ENCODE assay signal across 17 cellular contexts in the genomic region with DNA sequence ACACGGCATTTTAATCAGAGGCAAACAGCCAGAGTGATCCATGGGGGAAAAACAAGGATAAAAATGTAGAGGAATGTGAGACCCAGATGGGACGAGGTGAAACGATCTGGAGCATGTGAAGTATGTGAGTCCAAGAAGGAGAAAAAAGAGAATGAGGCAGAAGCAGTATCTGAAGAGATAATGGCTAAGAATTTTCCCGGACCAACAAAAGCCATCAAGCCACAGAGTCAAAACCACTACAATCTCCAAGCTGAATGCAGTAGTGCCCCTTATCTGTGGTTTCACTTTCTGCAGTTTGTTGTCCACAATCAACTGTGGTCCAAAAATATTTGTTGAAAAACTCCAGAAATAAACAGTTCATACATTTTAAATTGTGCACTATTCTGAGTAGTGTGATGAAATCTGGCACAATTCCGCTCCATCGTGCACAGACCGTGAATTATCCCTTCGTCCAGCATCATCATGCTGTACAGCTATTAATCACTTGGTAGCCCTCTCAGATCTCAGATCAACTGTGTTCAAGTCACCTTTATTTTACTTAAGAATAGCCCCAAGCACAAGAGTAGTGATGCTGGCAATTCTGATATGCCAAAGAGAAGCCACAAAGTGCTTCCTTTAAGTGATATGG. TPM values are rescaled to one million over a fixed set of nuclear protein-coding genes. Genes with fewer than 3 reads are reported as not detected.
A peak's percentile ranks its signal among the peaks of the same experiment; 100 is the strongest.
DNase-seq lines count a peak whose midpoint lies in the region; ATAC-seq and TF ChIP-seq lines count a peak whose summit lies in the region.
"Had no signal": no experiment of that assay in that cellular context is flagged by ENCODE, and none has a peak within 500 bp of the region (broad histone marks: within the 10 kb centered on the region; RNA-seq: fewer than 3 reads in every experiment).

No MANE protein-coding gene starts in this region.

- POLR2A ChIA-PET in HEK293 (lab: Yijun Ruan, JAX), result no interaction called here

- DNase-seq in A172 (ENCODE audit: low spot score) (peak; percentile 28), endothelial cell (ENCODE audit: low spot score) (no peak), mesothelial cell of epicardium (ENCODE audit: low spot score in 2 of 2, unreplicated experiment in 2 of 2) (no peak), nephron progenitor cell (no peak), inferior parietal cortex (ENCODE audit: extremely low spot score) (no peak)
- DNase-seq: activated CD4-positive, alpha-beta T cell treated with anti-CD3 and anti-CD28 coated beads, Interleukin-2, amount 50 U/mL, for 48 hours; activated naive CD4-positive, alpha-beta T cell; hippocampal formation; MV-4-11; naive thymus-derived CD4-positive, alpha-beta T cell; NCI-H524 treated with DMSO at 0.1 percent for 48 hours; stimulated activated CD4-positive, alpha-beta T cell treated with anti-CD3 and anti-CD28 coated beads, Interleukin-15, amount 100 ng/mL, for 24 hours had no signal

- H3K4me1 ChIP-seq in HEK293 (ENCODE audit: control insufficient read depth, insufficient read depth, low read length), result peaks cover 24% of the 10 kb centered on the region

- peak overlapping the region; percentile 15 for H3K27ac Mint-ChIP-seq in endothelial cell (ENCODE audit: unreplicated experiment)
- peak overlapping the region; percentile 76 for H3K27ac Mint-ChIP-seq in mesothelial cell of epicardium
- H3K27ac Mint-ChIP-seq in nephron progenitor cell, result no peak overlapping the region
- H3K27ac Mint-ChIP-seq: dendritic cell treated with granulocyte-macrophage colony-stimulating factor and Interleukin-4, amounts not matched to agents 40 ng/mL and 50 ng/mL, for 4 days; naive thymus-derived CD4-positive, alpha-beta T cell had no signal

- no peak for ATAC-seq in HG02759 (IDR thresholded peaks at IDR 0.05; ENCODE audit: unreplicated experiment)
- no peak for ATAC-seq in HG03196 (IDR thresholded peaks at IDR 0.05; ENCODE audit: unreplicated experiment)
- ATAC-seq: naive thymus-derived CD4-positive, alpha-beta T cell had no signal

- H3K9me3 ChIP-seq in HEK293 (ENCODE audit: control insufficient read depth, insufficient read depth, low read depth, low read length), result no peaks in the 10 kb centered on the region

- no peak for TF ChIP-seq CTCF in HEK293 (tag by site-specific recombination; IDR thresholded peaks at IDR 0.05)
- TF ChIP-seq CTCF in endothelial cell (IDR thresholded peaks at IDR 0.05; ENCODE audit: unreplicated experiment), result no peak
- TF ChIP-seq CTCF in mesothelial cell of epicardium (IDR thresholded peaks at IDR 0.05; ENCODE audit: unreplicated experiment), result no peak
- no peak for TF ChIP-seq CTCF in nephron progenitor cell (IDR thresholded peaks at IDR 0.05)

- H3K9me3 Mint-ChIP-seq in endothelial cell (ENCODE audit: unreplicated experiment) (no peaks in the 10 kb centered on the region), mesothelial cell of epicardium (peaks cover 19% of the 10 kb centered on the region), nephron progenitor cell (peaks cover 62% of the 10 kb centered on the region)
- H3K9me3 Mint-ChIP-seq: dendritic cell treated with granulocyte-macrophage colony-stimulating factor and Interleukin-4, amounts not matched to agents 40 ng/mL and 50 ng/mL, for 4 days had no signal

- H3K27me3 Mint-ChIP-seq in endothelial cell (ENCODE audit: unreplicated experiment) (no peaks in the 10 kb centered on the region), mesothelial cell of epicardium (ENCODE audit: low read depth) (no peaks in the 10 kb centered on the region), nephron progenitor cell (ENCODE audit: low read depth, poor library complexity) (no peaks in the 10 kb centered on the region)

- CTCF ChIA-PET in HEK293 (lab: Yijun Ruan, JAX), result interaction anchor here (0.5 to 1.2 kb wide), 3 partner anchors 16 to 698 kb away, joined by 3 to 7 read pairs (median 3); no protein-coding TSS in a partner anchor

- H3K36me3 Mint-ChIP-seq in endothelial cell (ENCODE audit: low read depth, unreplicated experiment) (peaks cover 21% of the 10 kb centered on the region), mesothelial cell of epicardium (peaks cover 38% of the 10 kb centered on the region), nephron progenitor cell (ENCODE audit: low read depth) (peaks cover 86% of the 10 kb centered on the region)

- no peak overlapping the region for H3K27ac ChIP-seq in HEK293 (ENCODE audit: extremely low read depth, low read depth, low read length)
- H3K27ac ChIP-seq: BLaER1 had no signal

- no peak overlapping the region for H3K4me3 ChIP-seq in HEK293 (ENCODE audit: low read depth, low read length)
- H3K4me3 ChIP-seq: BLaER1 had no signal

- peak overlapping the region; percentile 68 for H3K4me3 Mint-ChIP-seq in endothelial cell (ENCODE audit: unreplicated experiment)
- peak overlapping the region; percentile 0 for H3K4me3 Mint-ChIP-seq in mesothelial cell of epicardium
- no peak overlapping the region for H3K4me3 Mint-ChIP-seq in nephron progenitor cell
- H3K4me3 Mint-ChIP-seq: dendritic cell treated with granulocyte-macrophage colony-stimulating factor and Interleukin-4, amounts not matched to agents 40 ng/mL and 50 ng/mL, for 4 days; naive thymus-derived CD4-positive, alpha-beta T cell had no signal

- H3K4me1 Mint-ChIP-seq in endothelial cell (ENCODE audit: unreplicated experiment), result peaks cover 23% of the 10 kb centered on the region
- H3K4me1 Mint-ChIP-seq in mesothelial cell of epicardium, result peaks cover 51% of the 10 kb centered on the region
- H3K4me1 Mint-ChIP-seq in nephron progenitor cell, result peaks cover 21% of the 10 kb centered on the region
- H3K4me1 Mint-ChIP-seq: naive thymus-derived CD4-positive, alpha-beta T cell had no signal

- peaks cover 0 to 13% of the 10 kb centered on the region in 2 experiments; a peak in 2 of 3 replicates for H3K36me3 ChIP-seq in HEK293 (ENCODE audit: control insufficient read depth in 2 of 2, insufficient read depth in 1 of 2, low read length in 2 of 2)

TF ChIP-seq in HEK293, 187 proteins besides CTCF, POLR2A, EP300 and RAD21:
- TF ChIP-seq ZSCAN23 (tag by site-specific recombination; IDR thresholded peaks at IDR 0.05), result no peak
- no peak for TF ChIP-seq MZF1 (tag by site-specific recombination; IDR thresholded peaks at IDR 0.05; ENCODE audit: borderline replicate concordance)
- TF ChIP-seq SETDB1 (IDR thresholded peaks at IDR 0.05; ENCODE audit: insufficient read length, low read length), result peak; percentile 27
- TF ChIP-seq ZNF544 (tag by site-specific recombination; IDR thresholded peaks at IDR 0.05), result no peak
- no peak for TF ChIP-seq ZNF366 (tag by site-specific recombination; conservative IDR thresholded peaks at IDR 0.05)
- TF ChIP-seq ZNF404 (tag by site-specific recombination; IDR thresholded peaks at IDR 0.05), result no peak
- TF ChIP-seq ZSCAN18 (tag by site-specific recombination; IDR thresholded peaks at IDR 0.05), result no peak
- no peak for TF ChIP-seq ZFP3 (tag by site-specific recombination; IDR thresholded peaks at IDR 0.05; ENCODE audit: low read depth)
- peak; percentile 86; the same call in 1 of the 2 replicates for TF ChIP-seq ZNF140 (tag by site-specific recombination; IDR thresholded peaks at IDR 0.05)
- TF ChIP-seq, protein P1, sequence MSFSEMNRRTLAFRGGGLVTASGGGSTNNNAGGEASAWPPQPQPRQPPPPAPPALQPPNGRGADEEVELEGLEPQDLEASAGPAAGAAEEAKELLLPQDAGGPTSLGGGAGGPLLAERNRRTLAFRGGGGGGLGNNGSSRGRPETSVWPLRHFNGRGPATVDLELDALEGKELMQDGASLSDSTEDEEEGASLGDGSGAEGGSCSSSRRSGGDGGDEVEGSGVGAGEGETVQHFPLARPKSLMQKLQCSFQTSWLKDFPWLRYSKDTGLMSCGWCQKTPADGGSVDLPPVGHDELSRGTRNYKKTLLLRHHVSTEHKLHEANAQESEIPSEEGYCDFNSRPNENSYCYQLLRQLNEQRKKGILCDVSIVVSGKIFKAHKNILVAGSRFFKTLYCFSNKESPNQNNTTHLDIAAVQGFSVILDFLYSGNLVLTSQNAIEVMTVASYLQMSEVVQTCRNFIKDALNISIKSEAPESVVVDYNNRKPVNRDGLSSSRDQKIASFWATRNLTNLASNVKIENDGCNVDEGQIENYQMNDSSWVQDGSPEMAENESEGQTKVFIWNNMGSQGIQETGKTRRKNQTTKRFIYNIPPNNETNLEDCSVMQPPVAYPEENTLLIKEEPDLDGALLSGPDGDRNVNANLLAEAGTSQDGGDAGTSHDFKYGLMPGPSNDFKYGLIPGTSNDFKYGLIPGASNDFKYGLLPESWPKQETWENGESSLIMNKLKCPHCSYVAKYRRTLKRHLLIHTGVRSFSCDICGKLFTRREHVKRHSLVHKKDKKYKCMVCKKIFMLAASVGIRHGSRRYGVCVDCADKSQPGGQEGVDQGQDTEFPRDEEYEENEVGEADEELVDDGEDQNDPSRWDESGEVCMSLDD (tag by site-specific recombination; IDR thresholded peaks at IDR 0.05), result no peak
TF ChIP-seq in HEK293: peak in this region for 2.

RNA-seq across cellular contexts. Expression of gene MYH10, which starts 18.7 kb away (rescaled TPM):
- 47.1 and 72.1 TPM in 2 replicates for total RNA-seq in A172 (2014; rRNA removed; shearing (Covaris generic))
- total RNA-seq in endothelial cell (ENCODE audit: unreplicated experiment) (429 TPM), mesothelial cell of epicardium (308 to 328 TPM (median 312 TPM) in 3 replicates)
